In the genomic region with DNA sequence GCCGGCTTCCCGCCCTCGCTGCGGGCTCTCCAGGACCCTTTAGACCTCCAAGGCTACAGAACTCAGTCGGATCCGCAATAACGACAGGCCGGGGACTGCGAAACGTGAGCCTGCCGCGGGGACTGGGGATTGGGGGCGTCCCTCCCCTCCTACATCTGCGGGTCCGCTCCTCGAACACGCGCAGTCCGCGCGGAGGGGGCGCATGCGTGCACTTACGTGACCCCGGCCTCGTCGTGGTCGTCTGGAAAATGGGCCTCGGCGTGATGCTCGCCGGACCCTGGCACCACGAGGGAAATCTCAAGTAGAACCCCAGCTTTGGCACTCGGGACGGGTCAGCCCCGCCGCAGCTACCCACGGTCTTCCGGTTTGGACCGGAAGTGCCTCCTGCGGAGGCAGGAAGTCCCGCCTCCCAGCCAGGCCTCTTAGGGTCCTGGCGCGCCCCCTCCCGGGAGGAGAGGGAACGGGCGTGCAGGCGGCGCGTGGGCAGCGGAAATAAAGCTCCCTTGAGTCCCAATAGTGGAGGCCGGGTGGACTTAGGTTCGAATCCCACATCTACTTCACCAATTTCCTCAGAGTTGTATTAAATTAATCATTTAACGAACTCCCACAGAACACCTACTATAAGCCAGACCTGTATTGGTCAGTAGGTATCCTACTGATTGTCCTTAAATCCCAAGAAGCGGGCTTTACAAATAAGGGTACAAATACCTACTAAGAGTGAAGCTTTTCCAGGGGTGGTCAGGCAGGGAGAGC, we compare ENCODE assay signal across 8 cellular contexts. TPM values are rescaled to one million over a fixed set of nuclear protein-coding genes. Genes with fewer than 3 reads are reported as not detected.
DNase-seq lines count a peak whose midpoint lies in the region; ATAC-seq and TF ChIP-seq lines count a peak whose summit lies in the region.

A gene with protein sequence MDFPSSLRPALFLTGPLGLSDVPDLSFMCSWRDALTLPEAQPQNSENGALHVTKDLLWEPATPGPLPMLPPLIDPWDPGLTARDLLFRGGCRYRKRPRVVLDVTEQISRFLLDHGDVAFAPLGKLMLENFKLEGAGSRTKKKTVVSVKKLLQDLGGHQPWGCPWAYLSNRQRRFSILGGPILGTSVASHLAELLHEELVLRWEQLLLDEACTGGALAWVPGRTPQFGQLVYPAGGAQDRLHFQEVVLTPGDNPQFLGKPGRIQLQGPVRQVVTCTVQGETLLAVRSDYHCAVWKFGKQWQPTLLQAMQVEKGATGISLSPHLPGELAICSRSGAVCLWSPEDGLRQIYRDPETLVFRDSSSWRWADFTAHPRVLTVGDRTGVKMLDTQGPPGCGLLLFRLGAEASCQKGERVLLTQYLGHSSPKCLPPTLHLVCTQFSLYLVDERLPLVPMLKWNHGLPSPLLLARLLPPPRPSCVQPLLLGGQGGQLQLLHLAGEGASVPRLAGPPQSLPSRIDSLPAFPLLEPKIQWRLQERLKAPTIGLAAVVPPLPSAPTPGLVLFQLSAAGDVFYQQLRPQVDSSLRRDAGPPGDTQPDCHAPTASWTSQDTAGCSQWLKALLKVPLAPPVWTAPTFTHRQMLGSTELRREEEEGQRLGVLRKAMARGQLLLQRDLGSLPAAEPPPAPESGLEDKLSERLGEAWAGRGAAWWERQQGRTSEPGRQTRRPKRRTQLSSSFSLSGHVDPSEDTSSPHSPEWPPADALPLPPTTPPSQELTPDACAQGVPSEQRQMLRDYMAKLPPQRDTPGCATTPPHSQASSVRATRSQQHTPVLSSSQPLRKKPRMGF (minus strand): TSS at position 373 of the 753 bp plus-strand sequence. CDS start 2,069 bp downstream, outside the sequence.

- peaks cover 5 to 19% of the 10 kb centered on the region in 2 donors for H3K36me3 Mint-ChIP-seq in activated naive CD4-positive, alpha-beta T cell treated with anti-CD3 and anti-CD28 coated beads, Interleukin-2, amount 50 U/mL, for 72 hours

- ATAC-seq in HG02571 (IDR thresholded peaks at IDR 0.05; ENCODE audit: unreplicated experiment), result peak; percentile 94
- ATAC-seq in activated naive CD4-positive, alpha-beta T cell treated with anti-CD3 and anti-CD28 coated beads, Interleukin-2, amount 50 U/mL, for 72 hours, result peak; percentile 96 to 98
- ATAC-seq in thoracic aorta (ENCODE audit: insufficient number of reproducible peaks, low FRiP score, low read depth), result peak; percentile 68

- peak within 1 kb of the TSS; percentile 68 for H3K4me2 ChIP-seq in osteoblast (ENCODE audit: insufficient read depth, low read length)

- H3K9me3 ChIP-seq in osteoblast (ENCODE audit: low read depth, low read length) (no peaks in the 10 kb centered on the region), thoracic aorta (no peaks in the 10 kb centered on the region)

- H3K27ac Mint-ChIP-seq in activated naive CD4-positive, alpha-beta T cell treated with anti-CD3 and anti-CD28 coated beads, Interleukin-2, amount 50 U/mL, for 72 hours, result peak within 1 kb of the TSS; percentile 95 to 98

- no peaks in the 10 kb centered on the region for H3K9me3 Mint-ChIP-seq in activated naive CD4-positive, alpha-beta T cell treated with anti-CD3 and anti-CD28 coated beads, Interleukin-2, amount 50 U/mL, for 72 hours

- peak within 1 kb of the TSS; percentile 70 for H3K27ac ChIP-seq in osteoblast (ENCODE audit: low read depth, low read length)
- peak within 1 kb of the TSS; percentile 73 for H3K27ac ChIP-seq in thoracic aorta

- H2AFZ ChIP-seq in osteoblast (ENCODE audit: low read length), result peak within 1 kb of the TSS; percentile 97

- TF ChIP-seq CTCF in GM10248 (IDR thresholded peaks at IDR 0.05; ENCODE audit: control extremely low read depth, extremely low read depth, low read depth, missing control alignments) (peak; percentile 99), osteoblast (IDR thresholded peaks at IDR 0.05; ENCODE audit: extremely low read depth, low read depth, low read length) (peak; percentile 96), thoracic aorta (IDR thresholded peaks at IDR 0.05) (peak; percentile 93)

- no peaks in the 10 kb centered on the region for H3K4me1 ChIP-seq in osteoblast (ENCODE audit: insufficient read depth, low read length)
- H3K4me1 ChIP-seq in thoracic aorta (ENCODE audit: control insufficient read depth in 1 of 2, low read depth in 2 of 2), result peaks cover 6 to 13% of the 10 kb centered on the region in 2 donors

- no peaks in the 10 kb centered on the region for H3K27me3 ChIP-seq in osteoblast (ENCODE audit: insufficient read depth, low read length)
- H3K27me3 ChIP-seq in thoracic aorta (replicated peaks; ENCODE audit: insufficient read depth), result no peaks in the 10 kb centered on the region

- POLR2A ChIA-PET in GM10248 (lab: Yijun Ruan, JAX), result interaction anchor here (0.8 kb wide), 1 partner anchor 70 kb away, joined by 4 read pairs; a partner anchor contains a TSS

- H3K79me2 ChIP-seq in osteoblast (ENCODE audit: insufficient read depth, low read length), result peaks cover 39% of the 10 kb centered on the region

- CTCF ChIA-PET in GM10248 (lab: Yijun Ruan, JAX), result interaction anchor here (0.6 to 4.7 kb wide), 65 partner anchors 9 to 552 kb away, joined by 3 to 155 read pairs (median 4); a partner anchor contains a TSS

- H3K36me3 ChIP-seq in osteoblast (ENCODE audit: insufficient read depth, low read length) (peaks cover 14% of the 10 kb centered on the region), thoracic aorta (peaks cover 18% of the 10 kb centered on the region)

- peaks cover 10% of the 10 kb centered on the region for H4K20me1 ChIP-seq in osteoblast (ENCODE audit: insufficient read depth, low read length)

- H3K4me3 ChIP-seq in osteoblast (ENCODE audit: insufficient read depth, low read length) (peak within 1 kb of the TSS; percentile 100), thoracic aorta (peak within 1 kb of the TSS; percentile 98)

- DNase-seq in GM10248 (ENCODE audit: extremely low spot score) (peak; percentile 99), NCI-H1048 (lab: John Stamatoyannopoulos, UW) (peak; percentile 80), SKM-1 (lab: John Stamatoyannopoulos, UW; ENCODE audit: unreplicated experiment) (peak; percentile 86), glomerular visceral epithelial cell (ENCODE audit: extremely low spot score) (peak; percentile 94), osteoblast (ENCODE audit: insufficient read length, low spot score, missing footprints) (peak; percentile 100), thoracic aorta (ENCODE audit: low spot score) (peak; percentile 81)
- peak; percentile 93 to 96 for DNase-seq in activated naive CD4-positive, alpha-beta T cell treated with anti-CD3 and anti-CD28 coated beads, Interleukin-2, amount 50 U/mL, for 72 hours (ENCODE audit: low spot score in 2 of 2)

RNA-seq across cellular contexts. Expression of the gene that starts here (rescaled TPM):
- total RNA-seq in activated naive CD4-positive, alpha-beta T cell treated with anti-CD3 and anti-CD28 coated beads, Interleukin-2, amount 50 U/mL, for 72 hours, result 10 to 100 TPM; 42.5 to 52.8 TPM
- total RNA-seq in osteoblast (19.5 and 20.6 TPM in 2 replicates), thoracic aorta (10 to 100 TPM; 43.7 to 75.9 TPM)

Comparison
In these comparisons a context has a peak if more than half of its experiments do, and no peak if none do; other contexts are left out.
1. Peak in every context shown above with its lines: DNase-seq, ATAC-seq, H3K4me3 ChIP-seq and H3K27ac ChIP-seq.